Comparison of ENCODE assay signal across 8 cellular contexts in the genomic region with DNA sequence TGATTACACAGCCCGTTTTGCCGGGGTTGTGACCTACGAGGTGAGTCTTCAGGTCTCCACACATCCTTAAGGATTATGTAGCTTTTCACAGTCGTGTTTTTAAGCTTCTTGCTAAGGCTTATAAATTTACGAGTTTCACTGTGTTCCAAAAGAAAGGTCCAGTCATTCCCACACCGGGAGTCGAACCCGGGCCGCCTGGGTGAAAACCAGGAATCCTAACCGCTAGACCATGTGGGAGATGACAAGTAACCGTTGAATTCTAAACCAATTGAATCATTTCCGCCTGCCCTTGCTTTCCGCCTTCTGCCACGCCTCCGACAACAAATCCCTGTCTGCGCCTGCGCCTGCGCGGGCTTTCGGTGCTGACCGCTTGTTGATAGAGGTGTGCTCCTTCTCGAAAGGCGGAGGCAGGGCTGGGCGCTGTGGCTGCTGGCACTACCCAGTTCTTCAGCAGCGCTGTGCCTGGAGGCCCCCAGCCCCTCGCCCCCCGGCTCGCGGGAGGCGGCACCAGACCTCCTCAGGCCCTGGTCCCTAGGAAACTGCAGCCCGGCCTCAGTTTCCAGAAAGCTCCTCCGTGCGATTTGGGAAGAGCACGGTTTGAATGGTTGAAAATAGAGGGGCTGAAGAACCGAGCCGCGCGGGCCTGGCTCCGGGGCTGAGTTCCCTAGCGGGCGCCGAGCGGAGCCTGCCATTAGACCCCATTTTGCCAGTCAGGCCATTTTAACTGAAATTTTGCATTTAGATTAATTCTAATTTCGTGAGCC.
DNase-seq lines count a peak whose midpoint lies in the region; ATAC-seq and TF ChIP-seq lines count a peak whose summit lies in the region.

No MANE protein-coding gene starts in this region.

- ATAC-seq in HG02571 (IDR thresholded peaks at IDR 0.05; ENCODE audit: unreplicated experiment), result peak; percentile 92

- peaks cover 24% of the 10 kb centered on the region for H3K4me1 ChIP-seq in adipocyte (ENCODE audit: control insufficient read depth, insufficient read depth, low read length)
- no peaks in the 10 kb centered on the region for H3K4me1 ChIP-seq in cardiac muscle cell (ENCODE audit: low read depth)
- peaks cover 2% of the 10 kb centered on the region for H3K4me1 ChIP-seq in ovary (ENCODE audit: insufficient read depth)
- no peaks in the 10 kb centered on the region for H3K4me1 ChIP-seq in thymus (ENCODE audit: control insufficient read depth, insufficient read depth, low read length)

- peak overlapping the region; percentile 87 for H3K4me3 ChIP-seq in adipocyte (ENCODE audit: low read length)
- H3K4me3 ChIP-seq in cardiac muscle cell, result peak overlapping the region; percentile 43
- H3K4me3 ChIP-seq in ovary, result peak overlapping the region; percentile 56
- peak overlapping the region; percentile 67 for H3K4me3 ChIP-seq in thymus (ENCODE audit: low read length)

- no peak for TF ChIP-seq CTCF in cardiac muscle cell (IDR thresholded peaks at IDR 0.05; ENCODE audit: low read depth, low read length)
- TF ChIP-seq CTCF in ovary (IDR thresholded peaks at IDR 0.05), result peak in 2 of 3 donors; percentile 4 to 33

- no peak for TF ChIP-seq EP300 in ovary (IDR thresholded peaks at IDR 0.05)

- H3K9me3 ChIP-seq in adipocyte (ENCODE audit: control insufficient read depth, low read length) (no peaks in the 10 kb centered on the region), cardiac muscle cell (ENCODE audit: low read depth) (no peaks in the 10 kb centered on the region), ovary (no peaks in the 10 kb centered on the region), thymus (ENCODE audit: control insufficient read depth) (no peaks in the 10 kb centered on the region)

- intact Hi-C loops in ovary (cut with DNase I), result no loop called here

- peak; percentile 66 for DNase-seq in GM04503 (ENCODE audit: low read depth)
- DNase-seq in NCI-H1092 treated with DMSO at 0.1 percent for 48 hours (lab: John Stamatoyannopoulos, UW), result peak; percentile 92
- DNase-seq in SW 1271 (lab: John Stamatoyannopoulos, UW), result peak; percentile 61 to 86
- DNase-seq in adipocyte (ENCODE audit: low read depth), result peak; percentile 98
- peak; percentile 96 to 97 for DNase-seq in cardiac muscle cell (ENCODE audit: low read depth in 1 of 2, low spot score in 1 of 2)
- peak; percentile 94 to 96 (median 96) for DNase-seq in ovary

- peak; percentile 69 for TF ChIP-seq POLR2A in ovary (IDR thresholded peaks at IDR 0.05)

- H3K9ac ChIP-seq in adipocyte (ENCODE audit: low read length), result peak overlapping the region; percentile 85

- H3K36me3 ChIP-seq in adipocyte (ENCODE audit: control insufficient read depth, insufficient read depth, low read length, severe bottlenecking) (no peaks in the 10 kb centered on the region), cardiac muscle cell (no peaks in the 10 kb centered on the region), ovary (no peaks in the 10 kb centered on the region), thymus (ENCODE audit: control insufficient read depth, insufficient read depth) (no peaks in the 10 kb centered on the region)

- WGBS in ovary, 3 donors, result 0 to 1% (median 0%) methylated on average over 42 to 44 of the region's 44 CpGs
- 1% methylated on average over 44 of the region's 44 CpGs for WGBS in thymus

- H3K27me3 ChIP-seq in adipocyte (replicated peaks; ENCODE audit: control insufficient read depth, insufficient read depth, low read length) (no peaks in the 10 kb centered on the region), cardiac muscle cell (no peaks in the 10 kb centered on the region), ovary (no peaks in the 10 kb centered on the region), thymus (ENCODE audit: control insufficient read depth, insufficient read depth) (no peaks in the 10 kb centered on the region)

- H3K27ac ChIP-seq in cardiac muscle cell (peak overlapping the region; percentile 87), ovary (peak overlapping the region; percentile 92 to 94), thymus (ENCODE audit: low read depth) (peak overlapping the region; percentile 86)

Comparison
In these comparisons a context has a peak if more than half of its experiments do, and no peak if none do; other contexts are left out.
1. Peak in every context shown above with its lines: DNase-seq, ATAC-seq, H3K4me3 ChIP-seq and H3K27ac ChIP-seq.